Comparison of ENCODE assay signal across 8 cellular contexts in genomic region chr4:143907811-143908210, GRCh38. TPM values are rescaled to one million over a fixed set of nuclear protein-coding genes. Genes with fewer than 3 reads are reported as not detected.
A peak's percentile ranks its signal among the peaks of the same experiment; 100 is the strongest.
DNase-seq lines count a peak whose midpoint lies in the region; ATAC-seq, FAIRE-seq and TF ChIP-seq lines count a peak whose summit lies in the region.
"Not testable (repeated sequence)": the region's sequence is repeated elsewhere in the genome, so short reads cannot be mapped to it uniquely, and the experiment has no call there.

No MANE protein-coding gene starts in this region.

- TF ChIP-seq CTCF in Loucy (conservative IDR thresholded peaks at IDR 0.05; ENCODE audit: low read length) (peak; percentile 63), bronchial epithelial cell (IDR thresholded peaks at IDR 0.05; ENCODE audit: insufficient read depth, low read length, severe bottlenecking) (peak; percentile 34), kidney epithelial cell (IDR thresholded peaks at IDR 0.05; ENCODE audit: insufficient read depth, low read length, poor library complexity, severe bottlenecking) (peak; percentile 59)

- H3K27ac Mint-ChIP-seq in T-cell: not testable (repeated sequence)

- peaks cover 10% of the 10 kb centered on the region for H3K4me1 ChIP-seq in Loucy (ENCODE audit: insufficient read depth, low read length, poor library complexity, severe bottlenecking)

- not testable (repeated sequence) for H3K9me2 ChIP-seq in Loucy (replicated peaks; ENCODE audit: low read depth, low read length)

- not testable (repeated sequence) for H3K27me3 ChIP-seq in Loucy (ENCODE audit: insufficient read depth, low read length, poor library complexity, severe bottlenecking); bronchial epithelial cell (ENCODE audit: control insufficient read depth, insufficient read depth, low read length); kidney epithelial cell (ENCODE audit: control insufficient read depth, insufficient read depth, low read length)

- not testable (repeated sequence) for H3K36me3 ChIP-seq in Loucy (ENCODE audit: insufficient read depth, low read length); bronchial epithelial cell (ENCODE audit: control insufficient read depth, insufficient read depth, low read length); kidney epithelial cell (ENCODE audit: control insufficient read depth, insufficient read depth, low read length)

- H3K9me3 ChIP-seq in Loucy (ENCODE audit: insufficient read depth, low read depth, low read length): not testable (repeated sequence)

- FAIRE-seq in bronchial epithelial cell (lab: Jason Lieb, UNC): not testable (repeated sequence)

- ATAC-seq in GM19397 (IDR thresholded peaks at IDR 0.05; ENCODE audit: unreplicated experiment): peak; percentile 41
- ATAC-seq in HG02938 (IDR thresholded peaks at IDR 0.05; ENCODE audit: unreplicated experiment): peak; percentile 58
- peak in 3 of 4 experiments; percentile 48 to 61 (median 48) for ATAC-seq in T-cell (replicated peaks in 1 of 4)

- not testable (repeated sequence) for H3K27me3 Mint-ChIP-seq in T-cell

- not testable (repeated sequence) for H4K20me1 ChIP-seq in Loucy (ENCODE audit: insufficient read depth, low read length, poor library complexity, severe bottlenecking)

- peak; percentile 1 for DNase-seq in DMS153 treated with DMSO at 0.1 percent for 48 hours (lab: John Stamatoyannopoulos, UW; ENCODE audit: unreplicated experiment)
- DNase-seq in T-cell: peak in 4 of 34 experiments; percentile 2 to 12 (median 6)
- peak; percentile 7 for DNase-seq in bronchial epithelial cell (ENCODE audit: low read depth)
- DNase-seq in kidney epithelial cell (ENCODE audit: low read depth): not testable (repeated sequence)
- peak; percentile 27 for DNase-seq in stimulated activated CD8-positive, alpha-beta memory T cell treated with anti-CD3 and anti-CD28 coated beads, Interleukin-4, amount 100 ng/mL, for 48 hours

- POLR2A ChIA-PET in T-cell (lab: Charles Lee): not testable (repeated sequence)

- H3K9me3 Mint-ChIP-seq in T-cell: not testable (repeated sequence)

- H3K4me3 Mint-ChIP-seq in T-cell: not testable (repeated sequence)

- H3K9ac ChIP-seq in Loucy (ENCODE audit: low read depth, low read length, poor library complexity, severe bottlenecking): not testable (repeated sequence)

- peak overlapping the region; percentile 55 for H3K4me2 ChIP-seq in Loucy (ENCODE audit: low read depth, low read length, poor library complexity, severe bottlenecking)

- not testable (repeated sequence) for H3K36me3 Mint-ChIP-seq in T-cell

- H3K4me1 Mint-ChIP-seq in T-cell: peaks cover 0 to 22% (median 6%) of the 10 kb centered on the region in 3 donors

- peak overlapping the region; percentile 35 for H3K4me3 ChIP-seq in Loucy (ENCODE audit: low read length, poor library complexity, severe bottlenecking)
- H3K4me3 ChIP-seq in bronchial epithelial cell (ENCODE audit: low read depth, low read length); kidney epithelial cell (ENCODE audit: low read depth, low read length): not testable (repeated sequence)

- not testable (repeated sequence) for H3K79me2 ChIP-seq in Loucy (ENCODE audit: insufficient read depth, low read length)

- not testable (repeated sequence) for H3F3A ChIP-seq in Loucy (ENCODE audit: low read depth)

- not testable (repeated sequence) for H2AFZ ChIP-seq in Loucy (ENCODE audit: low read length)

- CTCF ChIA-PET in T-cell (lab: Charles Lee): not testable (repeated sequence)

RNA-seq across cellular contexts. Expression of gene GYPE, which starts 2.5 kb away (rescaled TPM):
- total RNA-seq in T-cell (1 to 10 TPM in 1 of 5 donors, under 1 TPM in 4; 0.21 to 2.3 (median 0.56) TPM), bronchial epithelial cell (not detected in 2 replicates), kidney epithelial cell (0.34 and 0.75 TPM in 2 replicates)
